ENCODE assay signal across 26 cellular contexts in genomic region chr9:97863314-97863713, GRCh38. TPM values are rescaled to one million over a fixed set of nuclear protein-coding genes. Genes with fewer than 3 reads are reported as not detected.
DNase-seq lines count a peak whose midpoint lies in the region; ATAC-seq and TF ChIP-seq lines count a peak whose summit lies in the region.
"Had no signal": no experiment of that assay in that cellular context is flagged by ENCODE, and none has a peak within 500 bp of the region (broad histone marks: within the 10 kb centered on the region; RNA-seq: fewer than 3 reads in every experiment).

No MANE protein-coding gene starts in this region.

- TF ChIP-seq CTCF in GM23338 (conservative IDR thresholded peaks at IDR 0.05; ENCODE audit: low read depth in 2 of 2) (no peak), WTC11 (IDR thresholded peaks at IDR 0.05) (no peak), smooth muscle cell (IDR thresholded peaks at IDR 0.05; ENCODE audit: borderline replicate concordance, insufficient read depth, poor library complexity, severe bottlenecking) (no peak)

- H3K79me2 ChIP-seq in GM23338 (replicated peaks; ENCODE audit: insufficient read depth), result no peaks in the 10 kb centered on the region
- no peaks in the 10 kb centered on the region for H3K79me2 ChIP-seq in mesendoderm (ENCODE audit: control insufficient read depth, insufficient read depth, low read length)
- H3K79me2 ChIP-seq in smooth muscle cell (ENCODE audit: low read depth), result no peaks in the 10 kb centered on the region

- H3K4ac ChIP-seq in mesendoderm (ENCODE audit: low read depth, low read length), result no peak overlapping the region

- H4K20me1 ChIP-seq in GM23338 (replicated peaks; ENCODE audit: insufficient read depth) (no peaks in the 10 kb centered on the region; the same call in 1 of the 2 replicates), smooth muscle cell (ENCODE audit: low read depth) (no peaks in the 10 kb centered on the region)
- H4K20me1 ChIP-seq: BLaER1 treated with 17β-estradiol and CSF1 and Interleukin-3, amounts not matched to agents 10 nM and 100 nM had no signal

- H2BK120ac ChIP-seq in mesendoderm (ENCODE audit: low read depth, low read length), result no peak overlapping the region

- H2AFZ ChIP-seq in GM23338 (peak overlapping the region; percentile 59; the same call in 1 of the 2 replicates), smooth muscle cell (ENCODE audit: low read depth) (no peak overlapping the region)

- H3K27me3 ChIP-seq in GM23338 (ENCODE audit: insufficient read depth), result peaks cover 67% of the 10 kb centered on the region
- H3K27me3 ChIP-seq in mesendoderm (ENCODE audit: insufficient read depth, low read length, poor library complexity), result peaks cover 28% of the 10 kb centered on the region
- H3K27me3 ChIP-seq in smooth muscle cell (ENCODE audit: low read depth), result peaks cover 64% of the 10 kb centered on the region
- H3K27me3 ChIP-seq: SJSA1 had no signal

- H3K27me3 Mint-ChIP-seq in GM23338 (ENCODE audit: insufficient read depth, low read depth, poor library complexity) (peaks cover 47% of the 10 kb centered on the region), WTC11 (ENCODE audit: low read depth) (peaks cover 83% of the 10 kb centered on the region)

- no peak overlapping the region for H2AK5ac ChIP-seq in mesendoderm (ENCODE audit: low read length)

- H3K36me3 Mint-ChIP-seq in GM23338 (ENCODE audit: low read depth), result peaks cover 4% of the 10 kb centered on the region; the same call in 2 of the 3 replicates
- peaks cover 9% of the 10 kb centered on the region; the same call in 1 of the 2 replicates for H3K36me3 Mint-ChIP-seq in WTC11

- no peaks in the 10 kb centered on the region for H3K79me1 ChIP-seq in mesendoderm (ENCODE audit: low read length)

- peak; percentile 57 for ATAC-seq in GM23338
- ATAC-seq in WTC11, result peak; percentile 50; the same call in 1 of the 2 replicates
- peak; percentile 65 for ATAC-seq in esophagus mucosa
- no peak for ATAC-seq in HG03469 (IDR thresholded peaks at IDR 0.05; ENCODE audit: unreplicated experiment)
- ATAC-seq: PC-3, Right ventricle myocardium inferior had no signal

- H3K4me2 ChIP-seq in GM23338, result no peak overlapping the region
- H3K4me2 ChIP-seq in mesendoderm (ENCODE audit: low read length), result no peak overlapping the region
- no peak overlapping the region for H3K4me2 ChIP-seq in smooth muscle cell
- H3K4me2 ChIP-seq: BLaER1 treated with 17β-estradiol and CSF1 and Interleukin-3, amounts not matched to agents 10 nM and 100 nM had no signal

- no peak overlapping the region for H2BK5ac ChIP-seq in mesendoderm (ENCODE audit: low read length)

- H3K4me3 ChIP-seq in GM23338 (no peak overlapping the region), mesendoderm (ENCODE audit: low read length) (no peak overlapping the region), smooth muscle cell (no peak overlapping the region)
- H3K4me3 ChIP-seq: BLaER1 treated with 17β-estradiol and CSF1 and Interleukin-3, amounts not matched to agents 10 nM and 100 nM; SJSA1 had no signal

- H3K4me1 ChIP-seq in GM23338 (ENCODE audit: insufficient read depth), result peaks cover 6% of the 10 kb centered on the region
- H3K4me1 ChIP-seq in mesendoderm (ENCODE audit: control insufficient read depth, low read depth, low read length), result no peaks in the 10 kb centered on the region
- no peaks in the 10 kb centered on the region for H3K4me1 ChIP-seq in smooth muscle cell (ENCODE audit: low read depth)

- H3K18ac ChIP-seq in mesendoderm (ENCODE audit: low read length), result no peak overlapping the region

- no peak overlapping the region for H3K27ac ChIP-seq in GM23338 (ENCODE audit: low read depth)
- no peak overlapping the region for H3K27ac ChIP-seq in mesendoderm (ENCODE audit: low read depth, low read length)
- no peak overlapping the region for H3K27ac ChIP-seq in smooth muscle cell (ENCODE audit: low read depth)
- H3K27ac ChIP-seq: BLaER1 treated with 17β-estradiol and CSF1 and Interleukin-3, amounts not matched to agents 10 nM and 100 nM; SJSA1 had no signal

- H3K4me1 Mint-ChIP-seq in GM23338 (peaks cover 3% of the 10 kb centered on the region; the same call in 2 of the 3 replicates), WTC11 (peaks cover 8% of the 10 kb centered on the region)

- no peak overlapping the region for H4K8ac ChIP-seq in mesendoderm (ENCODE audit: low read depth, low read length)

- CTCF ChIA-PET in WTC11 (lab: Charles Lee), result interaction anchor here (0.8 to 1.8 kb wide), 4 partner anchors 15 to 59 kb away, joined by 3 to 11 read pairs (median 4); partner anchors contain the start of gene TRMO

- H3K27ac Mint-ChIP-seq in GM23338 (no peak overlapping the region), WTC11 (no peak overlapping the region)
- H3K27ac Mint-ChIP-seq: CD4-positive, alpha-beta T cell had no signal

- peaks cover 2% of the 10 kb centered on the region for H3K9me3 ChIP-seq in smooth muscle cell (replicated peaks; ENCODE audit: low read depth)
- H3K9me3 ChIP-seq: SJSA1 had no signal

- WGBS in mesendoderm (ENCODE audit: extremely low coverage, insufficient coverage, low lambda C conversion rate), result no CpG with 5 or more reads among the region's 7 CpGs
- 79% methylated on average over 7 of the region's 7 CpGs for WGBS in smooth muscle cell (ENCODE audit: low lambda C conversion rate)

- DNase-seq in AML-193 (lab: John Stamatoyannopoulos, UW) (peak; percentile 43 to 81), GM23338 (ENCODE audit: low spot score) (no peak), WTC11 (ENCODE audit: low spot score) (no peak), midbrain (lab: John Stamatoyannopoulos, UW) (no peak), mesendoderm (no peak), smooth muscle cell (lab: John Stamatoyannopoulos, UW; ENCODE audit: unreplicated experiment) (no peak)
- DNase-seq: CD4-positive, alpha-beta T cell; GDM1; HCEC 1CT; IMR-90; KG1; MM.1S; NCI-H1092; NCI-H146; NCI-H2029; NCI-H446 treated with DMSO at 0.1 percent for 48 hours; NCI-H526; NCI-H82; NK-92 treated with Interleukin-12 subunit alpha and Interleukin-12 subunit beta, amount 100 ng/mL, for 24 hours; PC-3 had no signal

- H3K36me3 ChIP-seq in GM23338 (ENCODE audit: insufficient read depth) (no peaks in the 10 kb centered on the region), mesendoderm (ENCODE audit: control insufficient read depth, insufficient read depth, low read length) (no peaks in the 10 kb centered on the region), smooth muscle cell (ENCODE audit: low read depth) (no peaks in the 10 kb centered on the region)
- H3K36me3 ChIP-seq: BLaER1 treated with 17β-estradiol and CSF1 and Interleukin-3, amounts not matched to agents 10 nM and 100 nM; SJSA1 had no signal

- H3K4me3 Mint-ChIP-seq in GM23338, result no peak overlapping the region
- H3K4me3 Mint-ChIP-seq in WTC11, result no peak overlapping the region
- H3K4me3 Mint-ChIP-seq: CD4-positive, alpha-beta T cell had no signal

- H3K9me3 Mint-ChIP-seq in GM23338 (peaks cover 13% of the 10 kb centered on the region; the same call in 2 of the 3 replicates), WTC11 (peaks cover 16% of the 10 kb centered on the region)

- H3K56ac ChIP-seq in mesendoderm (ENCODE audit: low read length), result no peak overlapping the region

- no peaks in the 10 kb centered on the region for H3F3A ChIP-seq in GM23338 (replicated peaks; ENCODE audit: low read depth)
- H3F3A ChIP-seq in smooth muscle cell (ENCODE audit: low read depth), result no peaks in the 10 kb centered on the region

- H2BK15ac ChIP-seq in mesendoderm (replicated peaks; ENCODE audit: low read depth), result no peak overlapping the region

- no peak overlapping the region for H3K23ac ChIP-seq in mesendoderm (ENCODE audit: low read length)

- H3K9ac ChIP-seq in mesendoderm (ENCODE audit: low read length), result no peak overlapping the region
- no peak overlapping the region for H3K9ac ChIP-seq in smooth muscle cell (ENCODE audit: low read depth)
- H3K9ac ChIP-seq: BLaER1 treated with 17β-estradiol and CSF1 and Interleukin-3, amounts not matched to agents 10 nM and 100 nM had no signal

- POLR2A ChIA-PET in WTC11 (lab: Charles Lee), result no interaction called here

- H4K5ac ChIP-seq in mesendoderm (ENCODE audit: low read length), result no peak overlapping the region

- no peaks in the 10 kb centered on the region for H3K9me2 ChIP-seq in GM23338 (ENCODE audit: insufficient read depth)

TF ChIP-seq in GM23338, 12 proteins besides CTCF, POLR2A, EP300 and RAD21 (continues in another document):
- TF ChIP-seq POLR2AphosphoS5 (IDR thresholded peaks at IDR 0.05; ENCODE audit: low read depth) (no peak), NANOG (IDR thresholded peaks at IDR 0.05; ENCODE audit: borderline replicate concordance) (no peak)

TF ChIP-seq in WTC11, 78 proteins besides CTCF, POLR2A, EP300 and RAD21:
- TF ChIP-seq SOX15 (CRISPR knock-in tag; IDR thresholded peaks at IDR 0.05) (no peak), JUN (CRISPR knock-in tag; IDR thresholded peaks at IDR 0.05) (no peak), SMAD4 (CRISPR knock-in tag; IDR thresholded peaks at IDR 0.05) (no peak), NFE2L1 (CRISPR knock-in tag; IDR thresholded peaks at IDR 0.05) (no peak)

RNA-seq across cellular contexts. Expression of gene FOXE1, which starts 10.3 kb away (rescaled TPM):
- 0.35 and 0.45 TPM in 2 replicates for total RNA-seq in GM23338 (2014; rRNA removed; shearing (Covaris generic))
- 0.12 TPM in 1 of 2 replicates, not detected in the other for polyA plus RNA-seq in GM23338 (2016; fragmentation: Nextera tagmentation; extraction: Ambion mirVana)
- 0.05 to 0.09 TPM (median 0.07 TPM) in 3 replicates for total RNA-seq in WTC11 (2021)
- 7.6 TPM for total RNA-seq in esophagus mucosa
- 0.01 TPM for polyA plus RNA-seq in mesendoderm (2013, experiment 1 of 2)
- polyA plus RNA-seq in mesendoderm (2013, experiment 2 of 2), result 0.04 TPM
- total RNA-seq in smooth muscle cell, result not detected in 2 replicates
- not detected in 2 replicates for polyA plus RNA-seq in smooth muscle cell
- total RNA-seq: CD4-positive, alpha-beta T cell; H1; PC-3; Right ventricle myocardium inferior had no signal

RNA-seq across cellular contexts. Expression of gene TRMO, which starts 59.0 kb away (rescaled TPM):
- total RNA-seq in GM23338 (2014; rRNA removed; shearing (Covaris generic)), result 6.4 and 9.7 TPM in 2 replicates
- polyA plus RNA-seq in GM23338 (2016; fragmentation: Nextera tagmentation; extraction: Ambion mirVana) (4.7 and 5.0 TPM in 2 replicates), smooth muscle cell (5.5 and 5.8 TPM in 2 replicates)
- total RNA-seq in WTC11 (2021) (3.3 to 4.6 TPM (median 3.9 TPM) in 3 replicates), esophagus mucosa (8.6 TPM), smooth muscle cell (8.1 and 17.9 TPM in 2 replicates)
- 8.3 TPM for polyA plus RNA-seq in mesendoderm (2013, experiment 1 of 2)
- polyA plus RNA-seq in mesendoderm (2013, experiment 2 of 2), result 8.4 TPM

Comparison
In these comparisons a context has a peak if more than half of its experiments do, and no peak if none do; other contexts are left out.
1. DNase-seq: peak in AML-193 (2 of 2); none in GM23338 (single experiment), WTC11 (single experiment), midbrain (single experiment), mesendoderm (single experiment) and smooth muscle cell (single experiment).